8 cellular contexts compared by ENCODE assay signal in the genomic region with DNA sequence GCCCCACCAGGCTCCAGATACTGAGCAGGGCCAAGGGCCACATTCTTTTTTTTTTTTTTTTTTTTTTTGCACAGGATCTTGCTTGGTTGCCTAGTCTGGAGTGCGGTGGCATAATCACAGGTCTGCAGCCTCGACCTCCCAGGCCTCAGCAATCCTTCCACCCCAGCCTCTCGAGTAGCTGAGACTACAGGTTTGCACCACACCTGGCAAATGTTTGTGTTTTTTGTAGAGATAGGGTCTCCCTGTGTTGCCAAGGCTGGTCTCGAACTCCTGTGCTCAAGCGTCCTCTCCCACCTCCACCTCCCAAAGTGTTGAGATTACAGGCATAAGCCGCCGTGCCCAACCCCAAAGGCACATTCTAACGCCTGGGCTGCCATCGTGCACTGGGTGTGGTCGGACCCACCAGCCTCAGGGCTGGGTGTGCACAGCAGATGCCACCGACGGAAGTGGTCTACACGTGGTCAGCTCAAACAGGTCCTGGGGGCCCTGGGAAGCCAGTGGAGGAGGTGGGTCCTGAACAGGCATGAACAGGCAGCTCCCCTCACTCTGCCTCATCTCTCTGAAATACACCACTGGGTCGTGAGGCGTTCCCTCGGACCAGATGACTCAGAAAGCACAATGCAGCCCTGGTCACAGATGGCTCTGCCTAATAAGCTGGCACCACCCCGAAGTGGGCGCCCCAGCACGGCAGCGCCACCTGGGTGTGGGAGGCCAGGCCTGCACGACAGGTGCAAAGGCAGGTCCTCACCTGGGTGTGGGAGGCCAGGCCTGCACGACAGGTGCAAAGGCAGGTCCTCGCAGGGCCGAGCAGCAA. TPM values are rescaled to one million over a fixed set of nuclear protein-coding genes. Genes with fewer than 3 reads are reported as not detected.
DNase-seq lines count a peak whose midpoint lies in the region; ATAC-seq and TF ChIP-seq lines count a peak whose summit lies in the region.

No MANE protein-coding gene starts in this region.

- CTCF ChIA-PET in Calu3 (lab: Charles Lee) = interaction anchor here (0.7 to 1.0 kb wide), 2 partner anchors 22 to 496 kb away, joined by 3 to 4 read pairs; no protein-coding TSS in a partner anchor

- H3K27me3 ChIP-seq in vagina = no peaks in the 10 kb centered on the region

- TF ChIP-seq CTCF in Calu3 (IDR thresholded peaks at IDR 0.05; ENCODE audit: unreplicated experiment) (no peak), progenitor cell of endocrine pancreas (IDR thresholded peaks at IDR 0.05; ENCODE audit: unreplicated experiment) (peak; percentile 59), vagina (IDR thresholded peaks at IDR 0.05) (no peak)

- peaks cover 8% of the 10 kb centered on the region for H3K4me1 Mint-ChIP-seq in Calu3 (ENCODE audit: low read depth, unreplicated experiment)
- H3K4me1 Mint-ChIP-seq in effector memory CD8-positive, alpha-beta T cell (ENCODE audit: low read depth in 2 of 2) = peaks cover 26 to 33% of the 10 kb centered on the region in 2 donors
- peaks cover 2% of the 10 kb centered on the region for H3K4me1 Mint-ChIP-seq in progenitor cell of endocrine pancreas (ENCODE audit: low read depth)

- H3K27me3 Mint-ChIP-seq in Calu3 (ENCODE audit: unreplicated experiment) = peaks cover 50% of the 10 kb centered on the region
- H3K27me3 Mint-ChIP-seq in effector memory CD8-positive, alpha-beta T cell = peaks cover 18 to 41% of the 10 kb centered on the region in 2 donors
- peaks cover 17% of the 10 kb centered on the region for H3K27me3 Mint-ChIP-seq in progenitor cell of endocrine pancreas

- peaks cover 8% of the 10 kb centered on the region for H3K4me1 ChIP-seq in vagina

- H3K9me3 ChIP-seq in vagina = no peaks in the 10 kb centered on the region

- ATAC-seq in effector memory CD8-positive, alpha-beta T cell (replicated peaks) = peak; percentile 84
- no peak for ATAC-seq in HG03378 (IDR thresholded peaks at IDR 0.05; ENCODE audit: unreplicated experiment)

- no peak for TF ChIP-seq POLR2A in vagina (IDR thresholded peaks at IDR 0.05)

- H3K4me3 ChIP-seq in vagina = no peak overlapping the region

- H3K9me3 Mint-ChIP-seq in Calu3 (ENCODE audit: low read depth, unreplicated experiment) = peaks cover 5% of the 10 kb centered on the region
- no peaks in the 10 kb centered on the region for H3K9me3 Mint-ChIP-seq in effector memory CD8-positive, alpha-beta T cell
- H3K9me3 Mint-ChIP-seq in progenitor cell of endocrine pancreas (ENCODE audit: low read depth) = peaks cover 6% of the 10 kb centered on the region

- no TSS peak for BruUV-seq in Calu3 (replicated peaks; lab: Mats Ljungman, UMichigan)

- DNase-seq in Calu3 (peak; percentile 75), LoVo (ENCODE audit: low spot score) (peak; percentile 88), progenitor cell of endocrine pancreas (ENCODE audit: low spot score, unreplicated experiment) (peak; percentile 57), DMS114 treated with DMSO at 0.1 percent for 48 hours (lab: John Stamatoyannopoulos, UW; ENCODE audit: unreplicated experiment) (no peak), vagina (ENCODE audit: extremely low spot score in 2 of 2) (no peak)
- DNase-seq in activated CD4-positive, CD25-positive, alpha-beta regulatory T cell treated with anti-CD3 and anti-CD28 coated beads, Interleukin-2, amount 50 U/mL, for 16 hours (ENCODE audit: low read depth, low spot score) = peak; percentile 31
- DNase-seq in effector memory CD8-positive, alpha-beta T cell = peak; percentile 74 to 77 (median 76)

- peaks cover 10% of the 10 kb centered on the region for H3K36me3 Mint-ChIP-seq in Calu3 (ENCODE audit: insufficient read depth, unreplicated experiment)
- no peaks in the 10 kb centered on the region for H3K36me3 Mint-ChIP-seq in effector memory CD8-positive, alpha-beta T cell (ENCODE audit: insufficient read depth)
- peaks cover 2% of the 10 kb centered on the region for H3K36me3 Mint-ChIP-seq in progenitor cell of endocrine pancreas (ENCODE audit: insufficient read depth)

- no peak overlapping the region for H3K4me3 Mint-ChIP-seq in Calu3 (ENCODE audit: low read depth, unreplicated experiment)
- peak overlapping the region; percentile 58 to 66 for H3K4me3 Mint-ChIP-seq in effector memory CD8-positive, alpha-beta T cell
- H3K4me3 Mint-ChIP-seq in progenitor cell of endocrine pancreas (ENCODE audit: low read depth) = no peak overlapping the region

- intact Hi-C loops in Calu3 (cut with micrococcal nuclease; ENCODE audit: unreplicated experiment) = no loop called here
- intact Hi-C loops in vagina (cut with DNase I) = no loop called here

- no peak overlapping the region for H3K27ac ChIP-seq in vagina

- no peak overlapping the region for H3K27ac Mint-ChIP-seq in Calu3 (ENCODE audit: unreplicated experiment)
- peak overlapping the region; percentile 51 to 69 for H3K27ac Mint-ChIP-seq in effector memory CD8-positive, alpha-beta T cell
- no peak overlapping the region for H3K27ac Mint-ChIP-seq in progenitor cell of endocrine pancreas

- H3K36me3 ChIP-seq in vagina = no peaks in the 10 kb centered on the region

RNA-seq across cellular contexts. Expression of gene B4GALNT4, which starts 5.1 kb away (rescaled TPM):
- 1.9 and 4.6 TPM in 2 replicates for total RNA-seq in Calu3 (2022)
- total RNA-seq in progenitor cell of endocrine pancreas = 277 and 294 TPM in 2 replicates
- total RNA-seq in vagina = 15.5 TPM

RNA-seq across cellular contexts. Expression of gene PKP3, which starts 29.9 kb away (rescaled TPM):
- total RNA-seq in Calu3 (2022) (128 and 154 TPM in 2 replicates), progenitor cell of endocrine pancreas (55.9 and 56.9 TPM in 2 replicates), vagina (117 TPM)

RNA-seq across cellular contexts. Expression of gene IFITM3, which starts 43.5 kb away (rescaled TPM):
- total RNA-seq in Calu3 (2022) = 264 and 492 TPM in 2 replicates
- 99.3 and 105 TPM in 2 replicates for total RNA-seq in progenitor cell of endocrine pancreas
- total RNA-seq in vagina = 908 TPM

RNA-seq across cellular contexts. Expression of gene IFITM1, which starts 50.3 kb away (rescaled TPM):
- total RNA-seq in Calu3 (2022) = 45.6 and 179 TPM in 2 replicates
- total RNA-seq in progenitor cell of endocrine pancreas = 2.3 TPM in 2 replicates
- 379 TPM for total RNA-seq in vagina

RNA-seq across cellular contexts. Expression of gene SIGIRR, which starts 50.6 kb away (rescaled TPM):
- total RNA-seq in Calu3 (2022) = 76.3 and 83.6 TPM in 2 replicates
- 111 and 117 TPM in 2 replicates for total RNA-seq in progenitor cell of endocrine pancreas
- total RNA-seq in vagina = 48.1 TPM

Comparison
In these comparisons a context has a peak if more than half of its experiments do, and no peak if none do; other contexts are left out.
1. DNase-seq: peak in Calu3 (single experiment), LoVo (single experiment), activated CD4-positive, CD25-positive, alpha-beta regulatory T cell treated with anti-CD3 and anti-CD28 coated beads, Interleukin-2, amount 50 U/mL, for 16 hours (single experiment), effector memory CD8-positive, alpha-beta T cell (3 of 3) and progenitor cell of endocrine pancreas (single experiment); none in DMS114 treated with DMSO at 0.1 percent for 48 hours (single experiment) and vagina (0 of 2).
2. H3K27ac Mint-ChIP-seq: peak in effector memory CD8-positive, alpha-beta T cell (2 of 2); none in Calu3 (single experiment) and progenitor cell of endocrine pancreas (single experiment).
3. H3K4me3 Mint-ChIP-seq: peak in effector memory CD8-positive, alpha-beta T cell (2 of 2); none in Calu3 (single experiment) and progenitor cell of endocrine pancreas (single experiment).
4. RNA of gene B4GALNT4, which starts 5.1 kb away (total RNA-seq): 277 to 294 TPM in progenitor cell of endocrine pancreas; 15.5 TPM in vagina (single experiment) and 1.9 to 4.6 TPM in Calu3; every median in the first group is over 10 times any median in the second.